Comparison of ENCODE assay signal across 20 cellular contexts in genomic region chr4:127555106-127555505, GRCh38.
DNase-seq lines count a peak whose midpoint lies in the region; FAIRE-seq and TF ChIP-seq lines count a peak whose summit lies in the region.
"Had no signal": no experiment of that assay in that cellular context is flagged by ENCODE, and none has a peak within 500 bp of the region (broad histone marks: within the 10 kb centered on the region; RNA-seq: fewer than 3 reads in every experiment).

No MANE protein-coding gene starts in this region.

- CTCF ChIA-PET in H1 (lab: Charles Lee; ENCODE audit: partially characterized antibody): no interaction called here

- FAIRE-seq in H1 (lab: Jason Lieb, UNC): no peak
- FAIRE-seq: A204.1 had no signal

- H2BK12ac ChIP-seq in H1 (ENCODE audit: low read depth, low read length): no peak overlapping the region

- H3K27ac ChIP-seq in H1 (ENCODE audit: low read depth, low read length): no peak overlapping the region
- H3K27ac ChIP-seq: BLaER1, SJSA1 had no signal

- H3K9ac ChIP-seq in H1 (replicated peaks in 1 of 4; ENCODE audit: extremely low read depth in 1 of 4, low read depth in 3 of 4, low read length in 3 of 4): no peak overlapping the region
- H3K9ac ChIP-seq: BLaER1 had no signal

- H3K4me2 ChIP-seq in H1 (ENCODE audit: insufficient read depth in 1 of 2, low read depth in 2 of 2, low read length in 2 of 2): no peak overlapping the region
- H3K4me2 ChIP-seq: BLaER1 had no signal

- DNase-seq in G401 (ENCODE audit: low spot score): peak; percentile 13
- DNase-seq in NCI-H2171 (lab: John Stamatoyannopoulos, UW): peak; percentile 9
- no peak for DNase-seq in H1 (ENCODE audit: low read depth in 1 of 2, low spot score in 2 of 2)
- peak; percentile 78 for DNase-seq in kidney tubule cell (ENCODE audit: low spot score)
- DNase-seq in NAMALWA (ENCODE audit: low spot score): no peak
- DNase-seq in GM20000 (ENCODE audit: low spot score): no peak
- DNase-seq in SKM-1 (lab: John Stamatoyannopoulos, UW; ENCODE audit: unreplicated experiment): no peak
- DNase-seq: CD4-positive, CD25-positive, alpha-beta regulatory T cell; DMS79 treated with DMSO at 0.1 percent for 48 hours; NCI-H1105; NCI-H1436 treated with DMSO at 0.1 percent for 48 hours; NCI-H187 treated with DMSO at 0.1 percent for 48 hours; NCI-H2107; NCI-H526 treated with DMSO at 0.1 percent for 48 hours; Right ventricle myocardium superior; RPMI8226; T-cell had no signal

- H2BK20ac ChIP-seq in H1 (ENCODE audit: low read length): no peak overlapping the region

- H2AFZ ChIP-seq in H1 (ENCODE audit: low read length): no peak overlapping the region

- peaks cover 12 to 16% of the 10 kb centered on the region in 2 experiments; a peak in 3 of 4 replicates for H3K9me3 ChIP-seq in H1 (ENCODE audit: insufficient read depth in 2 of 2, low read depth in 1 of 2, low read length in 1 of 2)
- H3K9me3 ChIP-seq: SJSA1 had no signal

- no peak overlapping the region for H4K8ac ChIP-seq in H1 (ENCODE audit: extremely low read depth, insufficient read depth, low read length)

- H4K91ac ChIP-seq in H1 (replicated peaks; ENCODE audit: insufficient read length, low read length): no peak overlapping the region

- in situ Hi-C loops in G401 (cut with HindIII; ENCODE audit: low sequenced_read_pairs): no loop called here

- no peak overlapping the region for H3K18ac ChIP-seq in H1 (ENCODE audit: extremely low read depth, low read length)

- no peak overlapping the region for H2AK5ac ChIP-seq in H1 (ENCODE audit: low read depth, low read length)

- TF ChIP-seq RAD21 in H1 (IDR thresholded peaks at IDR 0.05 in 1 of 2, conservative IDR thresholded peaks at IDR 0.05 in 1 of 2; ENCODE audit: low read depth in 2 of 2, low read length in 2 of 2): no peak

- no peak for TF ChIP-seq POLR2A in H1 (IDR thresholded peaks at IDR 0.05; ENCODE audit: control extremely low read depth in 1 of 2, low read depth in 2 of 2, low read length in 2 of 2)

- no peaks in the 10 kb centered on the region for H3K23me2 ChIP-seq in H1 (ENCODE audit: low read depth, low read length)

- H3K79me2 ChIP-seq in H1 (ENCODE audit: control insufficient read depth in 1 of 2, insufficient read depth in 2 of 2, low read length in 2 of 2): no peaks in the 10 kb centered on the region

- no peaks in the 10 kb centered on the region for H3K27me3 ChIP-seq in H1 (replicated peaks in 1 of 4; ENCODE audit: control insufficient read depth in 3 of 4, extremely low read depth in 1 of 4, insufficient read depth in 3 of 4, low read length in 3 of 4)
- H3K27me3 ChIP-seq: BLaER1, SJSA1 had no signal

- H4K20me1 ChIP-seq in H1 (replicated peaks in 1 of 2; ENCODE audit: control insufficient read depth in 1 of 2, insufficient read depth in 2 of 2, low read length in 2 of 2): no peaks in the 10 kb centered on the region
- H4K20me1 ChIP-seq: BLaER1 had no signal

- POLR2A ChIA-PET in H1 (lab: Charles Lee; ENCODE audit: partially characterized antibody): no interaction called here

- WGBS in H1 (ENCODE audit: extremely low coverage in 1 of 2, insufficient coverage in 1 of 2, insufficient read length in 1 of 2, insufficient replicate concordance in 2 of 2, low coverage in 1 of 2, low lambda C conversion rate in 2 of 2, missing lambda C conversion rate in 1 of 2), 2 experiments: 88% methylated on average over 1 of the region's 1 CpG; no CpG with 5 or more reads in 1 of the 2 experiments

- TF ChIP-seq CTCF in H1 (IDR thresholded peaks at IDR 0.05; ENCODE audit: control extremely low read depth in 1 of 3, insufficient read depth in 1 of 3, low read depth in 1 of 3, low read length in 3 of 3): no peak
- no peak for TF ChIP-seq CTCF in GM20000 (IDR thresholded peaks at IDR 0.05; ENCODE audit: extremely low read depth, missing control alignments)

- H3K14ac ChIP-seq in H1 (ENCODE audit: insufficient read length): no peak overlapping the region

- no peaks in the 10 kb centered on the region for H3K36me3 ChIP-seq in H1 (ENCODE audit: control insufficient read depth in 2 of 4, insufficient read depth in 4 of 4, low read length in 3 of 4)
- H3K36me3 ChIP-seq: BLaER1, SJSA1 had no signal

- H3K56ac ChIP-seq in H1 (replicated peaks; ENCODE audit: insufficient read length, low read depth, low read length): no peak overlapping the region

- H3K4ac ChIP-seq in H1 (replicated peaks; ENCODE audit: insufficient read length, low read depth, low read length): no peak overlapping the region

- no peaks in the 10 kb centered on the region for H3K4me1 ChIP-seq in H1 (replicated peaks in 1 of 4; ENCODE audit: control insufficient read depth in 3 of 4, insufficient read depth in 4 of 4, low read length in 3 of 4)
- H3K4me1 ChIP-seq: BLaER1, SJSA1 had no signal

- no peak for TF ChIP-seq EP300 in H1 (IDR thresholded peaks at IDR 0.05; ENCODE audit: borderline replicate concordance in 1 of 2, low read depth in 2 of 2, low read length in 2 of 2)

- no peak overlapping the region for H4K5ac ChIP-seq in H1 (ENCODE audit: insufficient read length, low read depth, low read length)

- H3K4me3 ChIP-seq in H1 (ENCODE audit: extremely low read depth in 1 of 4, insufficient read depth in 2 of 4, low read depth in 3 of 4, low read length in 4 of 4): no peak overlapping the region
- H3K4me3 ChIP-seq: BLaER1, SJSA1 had no signal

- H2BK5ac ChIP-seq in H1 (ENCODE audit: low read depth, low read length): no peak overlapping the region

- no peak overlapping the region for H3K23ac ChIP-seq in H1 (ENCODE audit: insufficient read length)

- H3K79me1 ChIP-seq in H1 (ENCODE audit: low read depth, low read length): no peaks in the 10 kb centered on the region

- H2BK120ac ChIP-seq in H1 (replicated peaks; ENCODE audit: low read depth, low read length): no peak overlapping the region

- H2BK15ac ChIP-seq in H1 (ENCODE audit: low read length): 0 out of 2 replicates have a peak overlapping the region, but pooled peaks have one; percentile 3

TF ChIP-seq in H1, 55 proteins besides CTCF, POLR2A, EP300 and RAD21:
- TF ChIP-seq SIX5 (IDR thresholded peaks at IDR 0.05; ENCODE audit: low read depth, low read length): no peak

Comparison
In these comparisons a context has a peak if more than half of its experiments do, and no peak if none do; other contexts are left out.
1. DNase-seq: peak in G401 (single experiment), NCI-H2171 (single experiment) and kidney tubule cell (single experiment); none in H1 (0 of 2), NAMALWA (single experiment), GM20000 (single experiment) and SKM-1 (single experiment).